Comparison of ENCODE assay signal across 18 cellular contexts in the genomic region with DNA sequence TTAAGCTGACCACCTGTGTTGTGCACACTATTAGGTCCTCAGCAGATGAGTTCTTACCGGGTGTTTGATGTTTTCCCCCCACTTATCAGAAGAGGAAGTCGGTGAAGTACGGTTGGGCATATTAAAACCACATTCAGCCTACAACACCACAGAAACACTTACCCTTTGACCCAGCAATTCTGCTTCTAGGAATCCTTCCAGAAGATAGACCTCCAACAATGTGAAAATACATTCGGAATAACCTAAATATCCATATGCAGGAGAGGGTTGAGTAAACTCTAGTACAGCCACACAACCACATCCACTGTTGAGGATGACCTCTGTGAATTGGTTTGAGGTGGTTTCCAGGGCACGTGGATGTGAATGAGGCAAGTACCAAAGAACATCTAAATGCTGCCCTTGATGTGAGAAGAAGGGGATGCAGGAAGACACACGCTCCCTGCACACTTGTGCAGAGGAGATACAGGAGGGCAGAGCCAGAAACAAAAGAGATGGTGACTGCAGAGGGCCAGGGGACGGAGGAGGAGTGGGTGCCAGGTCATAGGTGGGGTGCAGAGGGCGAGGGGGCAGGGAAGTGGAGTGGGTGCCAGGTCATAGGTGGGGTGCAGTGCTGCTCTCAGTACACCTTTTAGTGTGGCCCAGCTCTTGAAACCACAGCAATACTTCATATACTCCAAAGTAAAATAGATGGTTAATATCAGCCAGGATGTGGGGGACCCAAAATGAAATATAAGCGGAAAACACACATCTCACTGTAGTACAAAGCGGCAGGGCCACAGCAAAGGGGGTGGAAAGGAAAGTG. TPM values are rescaled to one million over a fixed set of nuclear protein-coding genes. Genes with fewer than 3 reads are reported as not detected.
A peak's percentile ranks its signal among the peaks of the same experiment; 100 is the strongest.
DNase-seq lines count a peak whose midpoint lies in the region; ATAC-seq, FAIRE-seq and TF ChIP-seq lines count a peak whose summit lies in the region.
"Had no signal": no experiment of that assay in that cellular context is flagged by ENCODE, and none has a peak within 500 bp of the region (broad histone marks: within the 10 kb centered on the region; RNA-seq: fewer than 3 reads in every experiment).

No MANE protein-coding gene starts in this region.

- H3F3A ChIP-seq in neural cell (ENCODE audit: insufficient read depth, low read length, poor library complexity, severe bottlenecking), result no peaks in the 10 kb centered on the region

- no peak for TF ChIP-seq EP300 in neural cell (conservative IDR thresholded peaks at IDR 0.05; ENCODE audit: poor library complexity, severe bottlenecking)

- H3K36me3 Mint-ChIP-seq in activated T-helper 2 cell treated with anti-CD3 and anti-CD28 coated beads, Interferon-gamma antibody, Interleukin-2, Interleukin-4, amounts not matched to agents 10 μg/mL and 5 μg/mL and 100 μg/mL, durations not matched to agents 14 hours and 24 hours and 36 hours (ENCODE audit: low read depth), result peaks cover 33% of the 10 kb centered on the region
- H3K36me3 Mint-ChIP-seq: WTC11 had no signal

- H3K4me3 ChIP-seq in NB4 (ENCODE audit: low read depth, low read length), result no peak overlapping the region
- H3K4me3 ChIP-seq in neural cell (ENCODE audit: low read length), result no peak overlapping the region
- H3K4me3 ChIP-seq: esophagus squamous epithelium, lower lobe of right lung, SJSA1, skin epidermis, testis had no signal

- H3K4me3 Mint-ChIP-seq in activated T-helper 2 cell treated with anti-CD3 and anti-CD28 coated beads, Interferon-gamma antibody, Interleukin-2, Interleukin-4, amounts not matched to agents 10 μg/mL and 5 μg/mL and 100 μg/mL, durations not matched to agents 14 hours and 24 hours and 36 hours (ENCODE audit: low read depth), result peak overlapping the region; percentile 56
- H3K4me3 Mint-ChIP-seq: WTC11 had no signal

- TF ChIP-seq RAD21 in neural cell (conservative IDR thresholded peaks at IDR 0.05), result no peak

- no peaks in the 10 kb centered on the region for H3K36me3 ChIP-seq in neural cell (ENCODE audit: insufficient read depth, low read length)
- H3K36me3 ChIP-seq: esophagus squamous epithelium, lower lobe of right lung had no signal

- no peak overlapping the region for H2AFZ ChIP-seq in neural cell (ENCODE audit: low read depth, low read length)

- no peaks in the 10 kb centered on the region for H3K27me3 ChIP-seq in neural cell (ENCODE audit: insufficient read depth, low read depth, low read length)
- H3K27me3 ChIP-seq: esophagus squamous epithelium, SJSA1, testis had no signal

- no peak for ATAC-seq in HG02885 (IDR thresholded peaks at IDR 0.05; ENCODE audit: poor library complexity, unreplicated experiment)
- ATAC-seq: WTC11 had no signal

- no peaks in the 10 kb centered on the region for H4K20me1 ChIP-seq in neural cell (ENCODE audit: insufficient read depth)

- DNase-seq in GM12891 (ENCODE audit: insufficient read length, low spot score) (no peak), NB4 (ENCODE audit: low read depth) (peak; percentile 83), GM19239 (ENCODE audit: insufficient read length, low spot score) (no peak), erythroblast (lab: John Stamatoyannopoulos, UW) (no peak)
- DNase-seq in activated T-helper 2 cell treated with anti-CD3 and anti-CD28 coated beads, Interferon-gamma antibody, Interleukin-2, Interleukin-4, amounts not matched to agents 10 μg/mL and 5 μg/mL and 100 μg/mL, durations not matched to agents 14 hours and 24 hours and 36 hours (ENCODE audit: low spot score), result no peak
- DNase-seq: Calu3; cerebellar nuclear complex; esophagus squamous epithelium; lower lobe of right lung; NCI-H2081; NK-92 treated with Interleukin-12 subunit alpha and Interleukin-12 subunit beta, amount 100 ng/mL, for 24 hours; occipital lobe; testis had no signal

- no peaks in the 10 kb centered on the region for H3K9me3 Mint-ChIP-seq in activated T-helper 2 cell treated with anti-CD3 and anti-CD28 coated beads, Interferon-gamma antibody, Interleukin-2, Interleukin-4, amounts not matched to agents 10 μg/mL and 5 μg/mL and 100 μg/mL, durations not matched to agents 14 hours and 24 hours and 36 hours
- H3K9me3 Mint-ChIP-seq: WTC11 had no signal

- H3K9me2 ChIP-seq in neural cell (ENCODE audit: insufficient read depth, low read length), result no peaks in the 10 kb centered on the region

- H3K27ac Mint-ChIP-seq in activated T-helper 2 cell treated with anti-CD3 and anti-CD28 coated beads, Interferon-gamma antibody, Interleukin-2, Interleukin-4, amounts not matched to agents 10 μg/mL and 5 μg/mL and 100 μg/mL, durations not matched to agents 14 hours and 24 hours and 36 hours, result peak overlapping the region; percentile 77
- H3K27ac Mint-ChIP-seq: WTC11 had no signal

- no peaks in the 10 kb centered on the region for H3K27me3 Mint-ChIP-seq in activated T-helper 2 cell treated with anti-CD3 and anti-CD28 coated beads, Interferon-gamma antibody, Interleukin-2, Interleukin-4, amounts not matched to agents 10 μg/mL and 5 μg/mL and 100 μg/mL, durations not matched to agents 14 hours and 24 hours and 36 hours (ENCODE audit: low read depth)

- TF ChIP-seq POLR2A in GM12891 (IDR thresholded peaks at IDR 0.05; ENCODE audit: low read depth, low read length) (no peak), NB4 (IDR thresholded peaks at IDR 0.05; ENCODE audit: extremely low read depth, insufficient read length) (no peak), erythroblast (IDR thresholded peaks at IDR 0.05; ENCODE audit: low read length) (no peak)

- intact Hi-C loops in activated T-helper 2 cell treated with anti-CD3 and anti-CD28 coated beads, Interferon-gamma antibody, Interleukin-2, Interleukin-4, amounts not matched to agents 10 μg/mL and 5 μg/mL and 100 μg/mL, durations not matched to agents 14 hours and 24 hours and 36 hours (cut with micrococcal nuclease), result loop anchor here (1.0 to 2.0 kb wide), 2 partner anchors 8 to 18 kb away; no protein-coding TSS in a partner anchor

- H3K4me1 Mint-ChIP-seq in activated T-helper 2 cell treated with anti-CD3 and anti-CD28 coated beads, Interferon-gamma antibody, Interleukin-2, Interleukin-4, amounts not matched to agents 10 μg/mL and 5 μg/mL and 100 μg/mL, durations not matched to agents 14 hours and 24 hours and 36 hours (ENCODE audit: low read depth), result peaks cover 80% of the 10 kb centered on the region

- no peak for TF ChIP-seq CTCF in NB4 (IDR thresholded peaks at IDR 0.05; ENCODE audit: low read depth, low read length)
- no peak for TF ChIP-seq CTCF in neural cell (IDR thresholded peaks at IDR 0.05; ENCODE audit: poor library complexity, severe bottlenecking)

- no peaks in the 10 kb centered on the region for H3K79me2 ChIP-seq in neural cell (replicated peaks; ENCODE audit: insufficient read depth, low read length)

- H3K27ac ChIP-seq in neural cell (ENCODE audit: low read length), result peak overlapping the region; percentile 5
- H3K27ac ChIP-seq: esophagus squamous epithelium, lower lobe of right lung, SJSA1, testis had no signal

- FAIRE-seq in GM12891 (lab: Jason Lieb, UNC) (no peak), GM19239 (lab: Jason Lieb, UNC) (no peak)

- no peak overlapping the region for H3K9ac ChIP-seq in neural cell (ENCODE audit: low read length)

- H3K9me3 ChIP-seq in neural cell (ENCODE audit: low read length), result no peaks in the 10 kb centered on the region
- H3K9me3 ChIP-seq: esophagus squamous epithelium, lower lobe of right lung, SJSA1, testis had no signal

- H3K4me2 ChIP-seq in neural cell (ENCODE audit: low read length), result no peak overlapping the region

TF ChIP-seq in GM12891, 5 proteins besides CTCF, POLR2A, EP300 and RAD21:
- TF ChIP-seq POU2F2 (IDR thresholded peaks at IDR 0.05; ENCODE audit: low read depth, low read length), result no peak
- TF ChIP-seq SPI1 (IDR thresholded peaks at IDR 0.05; ENCODE audit: low read depth, low read length), result peak; percentile 75
- TF ChIP-seq PAX5 (IDR thresholded peaks at IDR 0.05; ENCODE audit: insufficient read depth, low read length, severe bottlenecking), result no peak
- no peak for TF ChIP-seq TAF1 (IDR thresholded peaks at IDR 0.05; ENCODE audit: low read depth, low read length)
- no peak for TF ChIP-seq POLR2AphosphoS5 (IDR thresholded peaks at IDR 0.05; ENCODE audit: low read depth, low read length)

TF ChIP-seq in neural cell, 6 proteins besides CTCF, POLR2A, EP300 and RAD21:
- TF ChIP-seq SMC3 (conservative IDR thresholded peaks at IDR 0.05; ENCODE audit: poor library complexity) (no peak), TAF1 (IDR thresholded peaks at IDR 0.05; ENCODE audit: low read depth) (no peak)
- TF ChIP-seq, protein P1, sequence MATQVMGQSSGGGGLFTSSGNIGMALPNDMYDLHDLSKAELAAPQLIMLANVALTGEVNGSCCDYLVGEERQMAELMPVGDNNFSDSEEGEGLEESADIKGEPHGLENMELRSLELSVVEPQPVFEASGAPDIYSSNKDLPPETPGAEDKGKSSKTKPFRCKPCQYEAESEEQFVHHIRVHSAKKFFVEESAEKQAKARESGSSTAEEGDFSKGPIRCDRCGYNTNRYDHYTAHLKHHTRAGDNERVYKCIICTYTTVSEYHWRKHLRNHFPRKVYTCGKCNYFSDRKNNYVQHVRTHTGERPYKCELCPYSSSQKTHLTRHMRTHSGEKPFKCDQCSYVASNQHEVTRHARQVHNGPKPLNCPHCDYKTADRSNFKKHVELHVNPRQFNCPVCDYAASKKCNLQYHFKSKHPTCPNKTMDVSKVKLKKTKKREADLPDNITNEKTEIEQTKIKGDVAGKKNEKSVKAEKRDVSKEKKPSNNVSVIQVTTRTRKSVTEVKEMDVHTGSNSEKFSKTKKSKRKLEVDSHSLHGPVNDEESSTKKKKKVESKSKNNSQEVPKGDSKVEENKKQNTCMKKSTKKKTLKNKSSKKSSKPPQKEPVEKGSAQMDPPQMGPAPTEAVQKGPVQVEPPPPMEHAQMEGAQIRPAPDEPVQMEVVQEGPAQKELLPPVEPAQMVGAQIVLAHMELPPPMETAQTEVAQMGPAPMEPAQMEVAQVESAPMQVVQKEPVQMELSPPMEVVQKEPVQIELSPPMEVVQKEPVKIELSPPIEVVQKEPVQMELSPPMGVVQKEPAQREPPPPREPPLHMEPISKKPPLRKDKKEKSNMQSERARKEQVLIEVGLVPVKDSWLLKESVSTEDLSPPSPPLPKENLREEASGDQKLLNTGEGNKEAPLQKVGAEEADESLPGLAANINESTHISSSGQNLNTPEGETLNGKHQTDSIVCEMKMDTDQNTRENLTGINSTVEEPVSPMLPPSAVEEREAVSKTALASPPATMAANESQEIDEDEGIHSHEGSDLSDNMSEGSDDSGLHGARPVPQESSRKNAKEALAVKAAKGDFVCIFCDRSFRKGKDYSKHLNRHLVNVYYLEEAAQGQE (IDR thresholded peaks at IDR 0.05; ENCODE audit: borderline replicate concordance), result no peak

RNA-seq across cellular contexts. Expression of gene ADARB1, which starts 12.8 kb away (rescaled TPM):
- 0.60 TPM for polyA plus RNA-seq in GM12891 (2012; ENCODE audit: low read depth, missing spikeins)
- 25.8 and 29.5 TPM in 2 replicates for total RNA-seq in activated T-helper 2 cell treated with anti-CD3 and anti-CD28 coated beads, Interferon-gamma antibody, Interleukin-2, Interleukin-4, amounts not matched to agents 10 μg/mL and 5 μg/mL and 100 μg/mL, durations not matched to agents 14 hours and 24 hours and 36 hours
- 8.9 and 12.0 TPM in 2 replicates for polyA plus RNA-seq in neural cell
- 19.2 and 22.1 TPM in 2 replicates for polyA minus RNA-seq in neural cell
